In the genomic region with DNA sequence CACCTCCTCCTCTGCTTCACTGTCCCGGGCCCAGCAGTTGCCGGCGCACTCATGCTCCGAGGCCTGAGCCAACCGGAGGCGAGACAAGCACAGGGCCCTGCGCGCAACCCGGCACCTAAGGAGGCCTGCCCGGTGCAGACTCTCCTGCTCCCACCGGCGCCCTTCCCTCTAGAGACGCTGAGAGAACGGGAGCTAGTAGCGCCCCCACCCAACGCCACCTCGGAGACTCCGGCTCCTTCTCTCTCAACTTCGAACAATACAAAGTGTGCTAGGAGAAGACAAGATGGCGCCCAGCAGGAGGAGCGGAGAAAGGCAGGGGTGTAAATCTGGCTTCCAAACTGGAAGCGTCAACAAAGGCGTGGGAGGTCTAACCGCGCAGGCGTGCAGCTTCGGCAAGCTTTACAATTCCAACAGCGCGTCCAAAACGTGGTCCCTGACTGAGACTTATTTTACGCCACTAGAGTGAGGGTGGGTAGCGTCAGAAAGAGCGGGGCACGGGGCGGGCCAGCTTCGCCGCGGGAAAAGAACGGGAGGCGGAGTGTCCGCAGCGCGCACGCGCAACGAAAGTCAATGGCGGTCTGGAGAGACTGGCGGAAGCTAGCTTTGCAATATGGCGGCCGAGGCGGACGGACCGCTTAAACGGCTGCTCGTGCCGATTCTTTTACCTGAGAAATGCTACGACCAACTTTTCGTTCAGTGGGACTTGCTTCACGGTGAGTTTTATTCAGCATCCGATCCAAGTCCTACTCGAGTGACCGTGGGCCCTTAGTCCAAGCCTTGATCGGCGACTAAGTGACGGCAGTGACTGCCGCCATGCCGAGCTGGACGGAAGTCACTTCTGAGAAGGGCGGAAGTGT, we compare ENCODE assay signal across 8 cellular contexts. TPM values are rescaled to one million over a fixed set of nuclear protein-coding genes. Genes with fewer than 3 reads are reported as not detected.
A peak's percentile ranks its signal among the peaks of the same experiment; 100 is the strongest.
DNase-seq lines count a peak whose midpoint lies in the region; TF ChIP-seq lines count a peak whose summit lies in the region.

A gene (plus strand): TSS at position 600 of the 857 bp plus-strand sequence. CDS start 11 bp downstream, at position 611.

- peak within 1 kb of the TSS; percentile 65 to 73 for H3K4me3 ChIP-seq in SK-N-SH (ENCODE audit: low read depth in 2 of 2, low read length in 1 of 2)
- H3K4me3 ChIP-seq in suprapubic skin: peak within 1 kb of the TSS; percentile 60

- TF ChIP-seq CTCF in SK-N-SH (IDR thresholded peaks at IDR 0.05): no peak
- no peak for TF ChIP-seq CTCF in suprapubic skin (IDR thresholded peaks at IDR 0.05)

- peaks cover 7% of the 10 kb centered on the region for H4K20me1 ChIP-seq in SK-N-SH (ENCODE audit: insufficient read depth)

- peak within 1 kb of the TSS; percentile 96 for H3K9ac ChIP-seq in SK-N-SH

- H3K4me1 ChIP-seq in SK-N-SH (ENCODE audit: control insufficient read depth in 1 of 2, insufficient read depth in 2 of 2, low read depth in 1 of 2, low read length in 1 of 2) (peaks cover 22 to 32% of the 10 kb centered on the region in 2 experiments; a peak in 3 of 4 replicates), suprapubic skin (peaks cover 84% of the 10 kb centered on the region)

- H3K27ac ChIP-seq in SK-N-SH (ENCODE audit: low read depth in 2 of 2, low read length in 1 of 2): peak within 1 kb of the TSS; percentile 97 to 98
- peak within 1 kb of the TSS; percentile 96 for H3K27ac ChIP-seq in suprapubic skin

- POLR2A ChIA-PET in HEK293T (lab: Yijun Ruan, JAX) (interaction anchor here (0.9 to 3.4 kb wide), 17 partner anchors 10 to 293 kb away, joined by 3 to 49 read pairs (median 9); a partner anchor contains a TSS), SK-N-SH (lab: Yijun Ruan, JAX) (interaction anchor here (0.6 to 2.7 kb wide), 17 partner anchors 10 to 581 kb away, joined by 3 to 37 read pairs (median 4); a partner anchor contains a TSS)

- DNase-seq in GF-D8 (lab: John Stamatoyannopoulos, UW): peak; percentile 72
- DNase-seq in HEK293T (ENCODE audit: extremely low spot score): peak; percentile 90
- peak; percentile 96 for DNase-seq in NCI-H1048 (lab: John Stamatoyannopoulos, UW)
- peak; percentile 93 for DNase-seq in SK-N-SH
- peak; percentile 95 for DNase-seq in activated naive CD4-positive, alpha-beta T cell treated with anti-CD3 and anti-CD28 coated beads, Interleukin-2, amount 50 U/mL, for 16 hours
- peak; percentile 91 for DNase-seq in germinal center (ENCODE audit: low spot score)
- peak; percentile 66 to 100 (median 95) for DNase-seq in nucleus accumbens (lab: John Stamatoyannopoulos, UW)
- DNase-seq in suprapubic skin (ENCODE audit: low spot score in 2 of 2): peak; percentile 98

- CTCF ChIA-PET in HEK293T (lab: Yijun Ruan, JAX) (no interaction called here), SK-N-SH (lab: Yijun Ruan, JAX) (interaction anchor here (0.7 to 3.4 kb wide), 6 partner anchors 11 to 104 kb away, joined by 3 to 22 read pairs (median 12); a partner anchor contains a TSS)

- no peak for TF ChIP-seq RAD21 in SK-N-SH (IDR thresholded peaks at IDR 0.05; ENCODE audit: low read length)

- H3K36me3 ChIP-seq in SK-N-SH (replicated peaks in 1 of 2; ENCODE audit: control insufficient read depth in 1 of 2, insufficient read depth in 2 of 2, low read length in 1 of 2) (peaks cover 10 to 21% of the 10 kb centered on the region in 2 experiments), suprapubic skin (peaks cover 11% of the 10 kb centered on the region)

- peaks cover 54% of the 10 kb centered on the region for H3K79me2 ChIP-seq in SK-N-SH (ENCODE audit: insufficient read depth)

- H3K27me3 ChIP-seq in SK-N-SH (ENCODE audit: insufficient read depth) (no peaks in the 10 kb centered on the region), suprapubic skin (no peaks in the 10 kb centered on the region)

- WGBS in SK-N-SH (ENCODE audit: low lambda C conversion rate): 27% methylated on average over 52 of the region's 69 CpGs
- 9% methylated on average over 60 of the region's 69 CpGs for WGBS in suprapubic skin

- TF ChIP-seq EP300 in SK-N-SH (IDR thresholded peaks at IDR 0.05; ENCODE audit: borderline replicate concordance in 1 of 2, low read depth in 1 of 2, low read length in 1 of 2): no peak
- no peak for TF ChIP-seq EP300 in suprapubic skin (IDR thresholded peaks at IDR 0.05)

- peaks cover 35% of the 10 kb centered on the region for H3F3A ChIP-seq in SK-N-SH (replicated peaks; ENCODE audit: insufficient read depth)

- no peaks in the 10 kb centered on the region for H3K9me2 ChIP-seq in SK-N-SH

- peak within 1 kb of the TSS; percentile 87 for H3K4me2 ChIP-seq in SK-N-SH

- TF ChIP-seq POLR2A in suprapubic skin (IDR thresholded peaks at IDR 0.05): peak in 1 of 2 donors; percentile 68

- H3K9me3 ChIP-seq in SK-N-SH: no peaks in the 10 kb centered on the region
- H3K9me3 ChIP-seq in suprapubic skin: no peaks in the 10 kb centered on the region

- peak within 1 kb of the TSS; percentile 95 for H2AFZ ChIP-seq in SK-N-SH (ENCODE audit: low read depth)

TF ChIP-seq in HEK293T, 16 proteins besides CTCF, POLR2A, EP300 and RAD21:
- TF ChIP-seq NFRKB (IDR thresholded peaks at IDR 0.05) (peak; percentile 97), LEF1 (IDR thresholded peaks at IDR 0.05; ENCODE audit: borderline replicate concordance) (no peak), CTBP1 (IDR thresholded peaks at IDR 0.05; ENCODE audit: borderline replicate concordance) (no peak), HDGF (IDR thresholded peaks at IDR 0.05; ENCODE audit: borderline replicate concordance) (no peak), TARDBP (IDR thresholded peaks at IDR 0.05) (no peak), FOXM1 (IDR thresholded peaks at IDR 0.05; ENCODE audit: borderline replicate concordance) (no peak), BHLHE40 (IDR thresholded peaks at IDR 0.05; ENCODE audit: borderline replicate concordance) (no peak), SP1 (IDR thresholded peaks at IDR 0.05) (no peak), ELF4 (IDR thresholded peaks at IDR 0.05) (peak; percentile 95), L3MBTL2 (conservative IDR thresholded peaks at IDR 0.05) (peak; percentile 100), ZNF384 (IDR thresholded peaks at IDR 0.05) (no peak)
- TF ChIP-seq, protein P1, sequence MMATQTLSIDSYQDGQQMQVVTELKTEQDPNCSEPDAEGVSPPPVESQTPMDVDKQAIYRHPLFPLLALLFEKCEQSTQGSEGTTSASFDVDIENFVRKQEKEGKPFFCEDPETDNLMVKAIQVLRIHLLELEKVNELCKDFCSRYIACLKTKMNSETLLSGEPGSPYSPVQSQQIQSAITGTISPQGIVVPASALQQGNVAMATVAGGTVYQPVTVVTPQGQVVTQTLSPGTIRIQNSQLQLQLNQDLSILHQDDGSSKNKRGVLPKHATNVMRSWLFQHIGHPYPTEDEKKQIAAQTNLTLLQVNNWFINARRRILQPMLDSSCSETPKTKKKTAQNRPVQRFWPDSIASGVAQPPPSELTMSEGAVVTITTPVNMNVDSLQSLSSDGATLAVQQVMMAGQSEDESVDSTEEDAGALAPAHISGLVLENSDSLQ (IDR thresholded peaks at IDR 0.05): peak; percentile 63

TF ChIP-seq in SK-N-SH, 30 proteins besides CTCF, POLR2A, EP300 and RAD21 (continues in another document):
- TF ChIP-seq RFX5 (IDR thresholded peaks at IDR 0.05; ENCODE audit: low read length) (no peak), ELF1 (IDR thresholded peaks at IDR 0.05) (peak; percentile 94), JUND (IDR thresholded peaks at IDR 0.05) (no peak; the same call in 1 of the 2 replicates), GABPA (IDR thresholded peaks at IDR 0.05; ENCODE audit: low read depth) (peak; percentile 96), TAF1 (IDR thresholded peaks at IDR 0.05; ENCODE audit: borderline replicate concordance, low read depth, low read length) (peak; percentile 93; the same call in 1 of the 2 replicates), MXI1 (IDR thresholded peaks at IDR 0.05; ENCODE audit: low read depth, low read length) (peak; percentile 100)
- TF ChIP-seq, protein P2, sequence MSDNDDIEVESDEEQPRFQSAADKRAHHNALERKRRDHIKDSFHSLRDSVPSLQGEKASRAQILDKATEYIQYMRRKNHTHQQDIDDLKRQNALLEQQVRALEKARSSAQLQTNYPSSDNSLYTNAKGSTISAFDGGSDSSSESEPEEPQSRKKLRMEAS (IDR thresholded peaks at IDR 0.05; ENCODE audit: low read depth): peak; percentile 95
- TF ChIP-seq, protein P3, sequence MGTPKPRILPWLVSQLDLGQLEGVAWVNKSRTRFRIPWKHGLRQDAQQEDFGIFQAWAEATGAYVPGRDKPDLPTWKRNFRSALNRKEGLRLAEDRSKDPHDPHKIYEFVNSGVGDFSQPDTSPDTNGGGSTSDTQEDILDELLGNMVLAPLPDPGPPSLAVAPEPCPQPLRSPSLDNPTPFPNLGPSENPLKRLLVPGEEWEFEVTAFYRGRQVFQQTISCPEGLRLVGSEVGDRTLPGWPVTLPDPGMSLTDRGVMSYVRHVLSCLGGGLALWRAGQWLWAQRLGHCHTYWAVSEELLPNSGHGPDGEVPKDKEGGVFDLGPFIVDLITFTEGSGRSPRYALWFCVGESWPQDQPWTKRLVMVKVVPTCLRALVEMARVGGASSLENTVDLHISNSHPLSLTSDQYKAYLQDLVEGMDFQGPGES (IDR thresholded peaks at IDR 0.05; ENCODE audit: low read depth, low read length): peak; percentile 6; the same call in 1 of the 2 replicates

RNA-seq across cellular contexts. Expression of the gene that starts here (rescaled TPM):
- 126 and 142 TPM in 2 replicates for polyA plus RNA-seq in SK-N-SH (2012; rRNA removed)
- polyA plus RNA-seq in SK-N-SH (2012; cell fraction: cytosol; rRNA removed): 85.1 and 108 TPM in 2 replicates
- 114 and 134 TPM in 2 replicates for polyA plus RNA-seq in SK-N-SH (2012; cell fraction: nucleus; rRNA removed)
- total RNA-seq in suprapubic skin: 100 to 1,000 TPM in 1 of 4 donors, 10 to 100 TPM in 3; 54.3 to 104 (median 86.3) TPM

Comparison
In these comparisons a context has a peak if more than half of its experiments do, and no peak if none do; other contexts are left out.
1. Peak in every context shown above with its lines: DNase-seq, H3K4me3 ChIP-seq and H3K27ac ChIP-seq.